ENCODE assay signal across 25 cellular contexts in the genomic region with DNA sequence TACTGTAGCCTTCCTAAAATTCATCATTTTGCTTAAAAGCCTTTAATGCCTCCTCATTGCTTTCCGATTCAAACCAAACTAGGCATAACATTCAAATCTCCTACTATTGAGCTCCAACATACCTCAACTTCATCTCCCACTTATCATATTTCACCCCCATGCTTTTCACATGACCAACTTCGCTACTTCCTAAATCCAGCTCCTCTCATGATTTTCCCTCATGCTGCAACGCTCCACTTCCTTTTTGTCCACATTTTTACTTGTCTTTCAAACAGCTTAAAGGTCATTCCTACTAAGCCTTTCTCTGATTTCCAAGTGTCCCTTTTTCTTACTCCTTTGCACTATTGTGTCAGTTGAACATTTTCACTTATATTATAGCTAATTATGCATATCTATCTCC.
"Had no signal": no experiment of that assay in that cellular context is flagged by ENCODE, and none has a peak within 500 bp of the region (broad histone marks: within the 10 kb centered on the region; RNA-seq: fewer than 3 reads in every experiment).

No MANE protein-coding gene starts in this region.

- H3K27ac ChIP-seq: coronary artery, gastrocnemius medialis, neutrophil, pancreas, right atrium auricular region, suprapubic skin, transverse colon, vagina had no signal

- ATAC-seq: effector memory CD8-positive, alpha-beta T cell; gastrocnemius medialis; left lobe of liver; mucosa of descending colon; natural killer cell treated with Interleukin-12 subunit alpha and Interleukin-12 subunit beta and Interleukin-15 and Interleukin-18, amount 100 ng/mL, for 72 hours; pancreas; sciatic nerve; stimulated activated naive CD8-positive, alpha-beta T cell treated with anti-CD3 and anti-CD28 coated beads, Interleukin-15, amount 100 ng/mL, for 72 hours had no signal

- H3K9me3 ChIP-seq: gastrocnemius medialis, mucosa of descending colon, neutrophil, pancreas, right atrium auricular region, suprapubic skin, transverse colon, vagina had no signal

- H3K36me3 ChIP-seq: suprapubic skin, transverse colon, vagina had no signal

- H3K4me1 ChIP-seq: gastrocnemius medialis, right atrium auricular region had no signal

- H3K27me3 ChIP-seq: gastrocnemius medialis, neutrophil, pancreas, right atrium auricular region, suprapubic skin, transverse colon, vagina had no signal

- DNase-seq: effector memory CD8-positive, alpha-beta T cell; erythroblast; foreskin fibroblast; gastrocnemius medialis; head of caudate nucleus; mucosa of descending colon; naive B cell; pancreas; stimulated activated CD4-positive, alpha-beta T cell treated with anti-CD3 and anti-CD28 coated beads, Interleukin-12 subunit alpha, Interleukin-12 subunit beta, amount 100 ng/mL, for 4 hours; stimulated activated CD4-positive, alpha-beta T cell treated with anti-CD3 and anti-CD28 coated beads, Interleukin-1b, Interleukin-23, amount 100 ng/mL, for 48 hours; stimulated activated CD4-positive, alpha-beta T cell treated with anti-CD3 and anti-CD28 coated beads, Interleukin-4, amount 100 ng/mL, for 1 hour; stimulated activated CD8-positive, alpha-beta memory T cell treated with anti-CD3 and anti-CD28 coated beads, Interleukin-4, amount 100 ng/mL, for 48 hours; stimulated activated naive CD4-positive, alpha-beta T cell; stimulated activated naive CD8-positive, alpha-beta T cell treated with anti-CD3 and anti-CD28 coated beads, Interleukin-15, amount 100 ng/mL, for 72 hours; transverse colon had no signal

- H3K4me3 ChIP-seq: coronary artery, gastrocnemius medialis, lung, mucosa of descending colon, pancreas, right atrium auricular region, smooth muscle cell, suprapubic skin, transverse colon, vagina had no signal
